ENCODE assay signal across 1 cellular context in genomic region chr17:81401727-81402529, GRCh38.
TF ChIP-seq lines count a peak whose summit lies in the region.

No MANE protein-coding gene starts in this region.

TF ChIP-seq in K562, 482 proteins besides CTCF, POLR2A, EP300 and RAD21 (continued from another document and continues in another):
- TF ChIP-seq ELF4 (CRISPR knock-in tag; IDR thresholded peaks at IDR 0.05) (no peak), ZNF239 (CRISPR knock-in tag; IDR thresholded peaks at IDR 0.05) (no peak), JUND (IDR thresholded peaks at IDR 0.05; ENCODE audit: borderline replicate concordance, low read depth, low read length) (peak; percentile 26; the same call in 1 of the 2 replicates), JUND (tag; IDR thresholded peaks at IDR 0.05; ENCODE audit: borderline replicate concordance, low read depth, low read length) (no peak), CCNT2 (IDR thresholded peaks at IDR 0.05; ENCODE audit: borderline replicate concordance, extremely low read depth, insufficient read length, low read depth, low read length) (no peak), CREB1 (IDR thresholded peaks at IDR 0.05) (no peak), CREB1 (CRISPR knock-in tag; IDR thresholded peaks at IDR 0.05) (0 out of 2 replicates have a peak, but pooled peaks have one; percentile 14), KLF6 (CRISPR knock-in tag; IDR thresholded peaks at IDR 0.05; ENCODE audit: borderline replicate concordance) (no peak), MEF2A (IDR thresholded peaks at IDR 0.05; ENCODE audit: control insufficient read depth, low read depth, low read length) (no peak), TCF7L2 (IDR thresholded peaks at IDR 0.05; ENCODE audit: low read depth, low read length) (no peak), ZBTB7A (IDR thresholded peaks at IDR 0.05; ENCODE audit: borderline replicate concordance, control insufficient read depth, low read depth, low read length) (peak; percentile 85; the same call in 1 of the 2 replicates), ZBTB2 (IDR thresholded peaks at IDR 0.05) (no peak), POU5F1 (IDR thresholded peaks at IDR 0.05; ENCODE audit: borderline replicate concordance, low read depth, low read length, partially characterized antibody) (no peak), RAD51 (IDR thresholded peaks at IDR 0.05; ENCODE audit: borderline replicate concordance, low read depth) (peak; percentile 62; the same call in 1 of the 2 replicates), GATAD2B (IDR thresholded peaks at IDR 0.05; ENCODE audit: borderline replicate concordance) (no peak), ZNF407 (IDR thresholded peaks at IDR 0.05; ENCODE audit: low read depth) (no peak), POLR2G (IDR thresholded peaks at IDR 0.05; ENCODE audit: low read depth, low read length) (peak; percentile 54), ZNF175 (CRISPR knock-in tag; IDR thresholded peaks at IDR 0.05; ENCODE audit: low read depth) (no peak), ZNF12 (CRISPR knock-in tag; IDR thresholded peaks at IDR 0.05) (no peak), ZEB2 (IDR thresholded peaks at IDR 0.05) (no peak), ZBTB5 (IDR thresholded peaks at IDR 0.05) (peak; percentile 97), SMC3 (conservative IDR thresholded peaks at IDR 0.05; ENCODE audit: insufficient read depth, low read depth, low read length) (peak; percentile 39; the same call in 1 of the 2 replicates), ESRRA (IDR thresholded peaks at IDR 0.05; ENCODE audit: borderline replicate concordance, low read depth) (peak; percentile 39; the same call in 1 of the 2 replicates), CHD7 (IDR thresholded peaks at IDR 0.05; ENCODE audit: low read depth, low read length) (no peak), ZNF431 (CRISPR knock-in tag; IDR thresholded peaks at IDR 0.05) (no peak), ZNF655 (CRISPR knock-in tag; IDR thresholded peaks at IDR 0.05) (no peak), LARP7 (IDR thresholded peaks at IDR 0.05) (no peak), ZFP30 (CRISPR knock-in tag; IDR thresholded peaks at IDR 0.05; ENCODE audit: borderline replicate concordance) (no peak)
